1 cellular context compared by ENCODE assay signal in the genomic region with DNA sequence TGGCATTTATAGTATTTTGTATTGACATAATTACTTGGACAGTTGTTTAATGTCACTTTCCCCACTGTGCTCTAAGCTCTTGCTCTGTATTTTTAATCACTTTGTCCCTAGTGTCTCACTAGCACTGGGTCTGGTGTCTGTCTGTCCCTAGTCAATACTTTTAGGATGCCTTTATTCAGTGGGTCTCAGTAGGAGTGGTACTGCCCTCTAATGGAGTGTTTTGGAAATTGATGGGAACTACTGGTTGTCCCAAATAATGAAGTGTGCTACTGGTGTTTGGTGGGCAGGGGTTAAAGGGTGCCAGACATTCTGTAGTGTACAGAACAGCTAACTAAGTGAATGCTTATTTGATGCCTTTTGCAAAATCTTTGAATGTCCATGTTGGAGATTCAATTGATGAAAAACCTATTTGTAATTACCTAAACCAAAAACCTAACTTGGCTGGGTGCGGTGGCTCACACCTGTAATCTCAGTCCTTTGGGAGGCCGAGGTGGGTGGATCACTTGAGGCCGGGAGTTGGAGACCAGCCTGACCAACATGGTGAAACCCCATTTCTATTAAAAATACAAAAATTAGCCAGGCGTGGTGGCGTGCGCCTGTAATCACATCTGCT.
TF ChIP-seq lines count a peak whose summit lies in the region.

No MANE protein-coding gene starts in this region.

TF ChIP-seq in HepG2, 621 proteins besides CTCF, POLR2A, EP300 and RAD21 (continued from another document):
- peak; percentile 23; the same call in 1 of the 2 replicates for TF ChIP-seq SMC3 (IDR thresholded peaks at IDR 0.05; ENCODE audit: low read length)
- TF ChIP-seq ZNF605 (CRISPR knock-in tag; IDR thresholded peaks at IDR 0.05): no peak
- TF ChIP-seq, protein P1, sequence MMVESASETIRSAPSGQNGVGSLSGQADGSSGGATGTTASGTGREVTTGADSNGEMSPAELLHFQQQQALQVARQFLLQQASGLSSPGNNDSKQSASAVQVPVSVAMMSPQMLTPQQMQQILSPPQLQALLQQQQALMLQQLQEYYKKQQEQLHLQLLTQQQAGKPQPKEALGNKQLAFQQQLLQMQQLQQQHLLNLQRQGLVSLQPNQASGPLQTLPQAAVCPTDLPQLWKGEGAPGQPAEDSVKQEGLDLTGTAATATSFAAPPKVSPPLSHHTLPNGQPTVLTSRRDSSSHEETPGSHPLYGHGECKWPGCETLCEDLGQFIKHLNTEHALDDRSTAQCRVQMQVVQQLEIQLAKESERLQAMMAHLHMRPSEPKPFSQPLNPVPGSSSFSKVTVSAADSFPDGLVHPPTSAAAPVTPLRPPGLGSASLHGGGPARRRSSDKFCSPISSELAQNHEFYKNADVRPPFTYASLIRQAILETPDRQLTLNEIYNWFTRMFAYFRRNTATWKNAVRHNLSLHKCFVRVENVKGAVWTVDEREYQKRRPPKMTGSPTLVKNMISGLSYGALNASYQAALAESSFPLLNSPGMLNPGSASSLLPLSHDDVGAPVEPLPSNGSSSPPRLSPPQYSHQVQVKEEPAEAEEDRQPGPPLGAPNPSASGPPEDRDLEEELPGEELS (CRISPR knock-in tag; IDR thresholded peaks at IDR 0.05): no peak
